1 cellular context compared by ENCODE assay signal in genomic region chr14:75277000-75277795, GRCh38.
TF ChIP-seq lines count a peak whose summit lies in the region.

No MANE protein-coding gene starts in this region.

TF ChIP-seq in liver, 16 proteins besides CTCF, POLR2A, EP300 and RAD21 (continued from another document):
- TF ChIP-seq EGR1 (IDR thresholded peaks at IDR 0.05; ENCODE audit: low read depth in 2 of 2) = no peak
- no peak for TF ChIP-seq JUND (IDR thresholded peaks at IDR 0.05)
